Comparison of ENCODE assay signal across 11 cellular contexts in the genomic region with DNA sequence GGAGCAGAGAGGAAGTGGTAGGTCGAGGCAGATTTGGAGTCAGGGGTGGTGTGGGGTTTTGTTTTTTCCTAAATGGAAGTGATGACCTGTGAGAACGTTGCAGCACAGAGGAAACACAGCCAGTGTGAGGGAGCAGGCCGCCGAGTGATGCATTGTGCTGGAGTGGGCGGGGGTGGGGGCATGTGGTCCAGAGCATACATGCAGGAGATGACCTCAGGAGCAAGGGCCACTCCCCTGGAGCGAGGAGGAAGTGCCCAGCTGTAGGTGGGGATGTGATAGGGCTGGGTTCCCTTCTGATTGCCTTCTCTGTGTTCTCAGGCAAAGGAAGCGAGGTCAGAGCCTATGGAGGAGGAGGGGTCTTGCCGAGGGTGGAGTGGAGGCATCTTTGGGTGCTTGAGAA.
DNase-seq lines count a peak whose midpoint lies in the region; ATAC-seq and TF ChIP-seq lines count a peak whose summit lies in the region.
"Had no signal": no experiment of that assay in that cellular context is flagged by ENCODE, and none has a peak within 500 bp of the region (broad histone marks: within the 10 kb centered on the region; RNA-seq: fewer than 3 reads in every experiment).

No MANE protein-coding gene starts in this region.

- no peak overlapping the region for H3K27ac ChIP-seq in CD4-positive, alpha-beta T cell (ENCODE audit: low read depth, low read length)
- no peak overlapping the region for H3K27ac ChIP-seq in PC-3 (ENCODE audit: low read length)

- H3K9me2 ChIP-seq in PC-3 (replicated peaks; ENCODE audit: low read length), result no peaks in the 10 kb centered on the region

- no peaks in the 10 kb centered on the region for H3K27me3 ChIP-seq in CD4-positive, alpha-beta T cell (ENCODE audit: control insufficient read depth, insufficient read depth, low read length)
- no peaks in the 10 kb centered on the region for H3K27me3 ChIP-seq in PC-3 (ENCODE audit: low read length)

- peaks cover 59% of the 10 kb centered on the region for H3K36me3 ChIP-seq in PC-3 (ENCODE audit: low read depth, low read length)

- H2AFZ ChIP-seq in PC-3 (ENCODE audit: low read length), result no peak overlapping the region

- H3F3A ChIP-seq in PC-3 (ENCODE audit: low read length, unreplicated experiment), result no peaks in the 10 kb centered on the region

- peaks cover 97% of the 10 kb centered on the region for H3K36me3 Mint-ChIP-seq in CD4-positive, alpha-beta T cell (ENCODE audit: low read depth)
- peaks cover 11% of the 10 kb centered on the region for H3K36me3 Mint-ChIP-seq in chondrocyte (ENCODE audit: low read depth)
- peaks cover 10 to 92% (median 43%) of the 10 kb centered on the region in 3 donors for H3K36me3 Mint-ChIP-seq in naive thymus-derived CD8-positive, alpha-beta T cell

- no peak overlapping the region for H3K4me2 ChIP-seq in PC-3 (ENCODE audit: low read length)

- intact Hi-C loops in CD4-positive, alpha-beta T cell (cut with DNase I, micrococcal nuclease), result no loop called here
- intact Hi-C loops in PC-3 (cut with micrococcal nuclease), result no loop called here

- H3K79me2 ChIP-seq in PC-3 (ENCODE audit: low read length), result peaks cover 80% of the 10 kb centered on the region

- peak overlapping the region; percentile 40 for H3K27ac Mint-ChIP-seq in CD4-positive, alpha-beta T cell
- peak overlapping the region; percentile 62 for H3K27ac Mint-ChIP-seq in chondrocyte (ENCODE audit: unreplicated experiment)
- peak overlapping the region; percentile 4 to 87 (median 74) for H3K27ac Mint-ChIP-seq in naive thymus-derived CD8-positive, alpha-beta T cell

- no peak overlapping the region for H3K4me3 ChIP-seq in PC-3 (ENCODE audit: low read length)

- ATAC-seq in CD4-positive, alpha-beta T cell (ENCODE audit: poor library complexity), result no peak
- ATAC-seq in naive thymus-derived CD8-positive, alpha-beta T cell, result no peak
- no peak for ATAC-seq in PC-3

- TF ChIP-seq CTCF in CD4-positive, alpha-beta T cell (IDR thresholded peaks at IDR 0.05), result no peak
- TF ChIP-seq CTCF in chondrocyte (IDR thresholded peaks at IDR 0.05) (no peak), PC-3 (conservative IDR thresholded peaks at IDR 0.05; ENCODE audit: low read depth, low read length) (no peak)

- peaks cover 18% of the 10 kb centered on the region; the same call in 1 of the 2 replicates for H4K20me1 ChIP-seq in PC-3 (ENCODE audit: low read length)

- peaks cover 33% of the 10 kb centered on the region for H3K4me1 ChIP-seq in PC-3 (ENCODE audit: insufficient read depth, low read length)

- no TSS peak for BruUV-seq in PC-3 (replicated peaks; lab: Mats Ljungman, UMichigan)

- CTCF ChIA-PET in CD4-positive, alpha-beta T cell (lab: Charles Lee), result no interaction called here
- CTCF ChIA-PET in PC-3 (lab: Charles Lee), result no interaction called here

- peaks cover 87% of the 10 kb centered on the region for H3K4me1 Mint-ChIP-seq in CD4-positive, alpha-beta T cell (ENCODE audit: low read depth)
- H3K4me1 Mint-ChIP-seq in chondrocyte (ENCODE audit: low read depth), result peaks cover 37% of the 10 kb centered on the region
- peaks cover 40 to 83% (median 71%) of the 10 kb centered on the region in 4 donors for H3K4me1 Mint-ChIP-seq in naive thymus-derived CD8-positive, alpha-beta T cell

- POLR2A ChIA-PET in CD4-positive, alpha-beta T cell (lab: Charles Lee), result no interaction called here
- POLR2A ChIA-PET in naive thymus-derived CD8-positive, alpha-beta T cell (lab: Charles Lee), result no interaction called here
- POLR2A ChIA-PET in PC-3 (lab: Charles Lee; ENCODE audit: unreplicated experiment), result no interaction called here

- H3K9ac ChIP-seq in PC-3 (ENCODE audit: low read length), result no peak overlapping the region

- no peaks in the 10 kb centered on the region for H3K27me3 Mint-ChIP-seq in CD4-positive, alpha-beta T cell
- no peaks in the 10 kb centered on the region for H3K27me3 Mint-ChIP-seq in chondrocyte (ENCODE audit: low read depth)
- no peaks in the 10 kb centered on the region for H3K27me3 Mint-ChIP-seq in naive thymus-derived CD8-positive, alpha-beta T cell

- no peaks in the 10 kb centered on the region for H3K9me3 Mint-ChIP-seq in CD4-positive, alpha-beta T cell
- no peaks in the 10 kb centered on the region for H3K9me3 Mint-ChIP-seq in chondrocyte (ENCODE audit: low read depth)
- H3K9me3 Mint-ChIP-seq in naive thymus-derived CD8-positive, alpha-beta T cell, result no peaks in the 10 kb centered on the region

- peak overlapping the region; percentile 23 for H3K4me3 Mint-ChIP-seq in CD4-positive, alpha-beta T cell
- H3K4me3 Mint-ChIP-seq in chondrocyte (ENCODE audit: unreplicated experiment), result no peak overlapping the region
- H3K4me3 Mint-ChIP-seq in naive thymus-derived CD8-positive, alpha-beta T cell, result peak overlapping the region in 2 of 10 donors; percentile 38 to 70

- no peaks in the 10 kb centered on the region for H3K9me3 ChIP-seq in CD4-positive, alpha-beta T cell (ENCODE audit: control insufficient read depth, low read length)
- H3K9me3 ChIP-seq in PC-3 (ENCODE audit: low read length), result no peaks in the 10 kb centered on the region

- DNase-seq in CD4-positive, alpha-beta T cell, result no peak
- DNase-seq in HK-2 (ENCODE audit: unreplicated experiment) (peak; percentile 7), chondrocyte (ENCODE audit: low spot score) (no peak), NCI-H345 (lab: John Stamatoyannopoulos, UW) (no peak), PC-3 (no peak), NCI-H1694 (lab: John Stamatoyannopoulos, UW) (no peak), HuH-7 (ENCODE audit: low spot score) (no peak)
- DNase-seq in naive thymus-derived CD8-positive, alpha-beta T cell, result no peak
- DNase-seq: effector CD8-positive, alpha-beta T cell; NCI-H2081; stimulated activated CD4-positive, alpha-beta T cell treated with anti-CD3 and anti-CD28 coated beads, Interleukin-12 subunit alpha, Interleukin-12 subunit beta, amount 100 ng/mL, for 4 hours had no signal
